Comparison of ENCODE assay signal across 7 cellular contexts in genomic region chr9:34049630-34050384, GRCh38. TPM values are rescaled to one million over a fixed set of nuclear protein-coding genes. Genes with fewer than 3 reads are reported as not detected.
DNase-seq lines count a peak whose midpoint lies in the region; ATAC-seq and TF ChIP-seq lines count a peak whose summit lies in the region.

No MANE protein-coding gene starts in this region.

- H3K4me3 Mint-ChIP-seq in HFFc6 = peak overlapping the region; percentile 96

- H2AFZ ChIP-seq in parathyroid adenoma = peak overlapping the region; percentile 96

- H3K9ac ChIP-seq in parathyroid adenoma = no peak overlapping the region

- H3K27ac ChIP-seq in SJCRH30 = peak overlapping the region; percentile 96
- H3K27ac ChIP-seq in parathyroid adenoma = peak overlapping the region; percentile 96

- H3K36me3 Mint-ChIP-seq in HFFc6 (ENCODE audit: low read depth) = peaks cover 9% of the 10 kb centered on the region; the same call in 1 of the 2 replicates

- H3K27me3 ChIP-seq in SJCRH30 = no peaks in the 10 kb centered on the region
- H3K27me3 ChIP-seq in parathyroid adenoma (ENCODE audit: control insufficient read depth, insufficient read depth, low read length) = no peaks in the 10 kb centered on the region

- no peak for TF ChIP-seq CTCF in HFFc6 (IDR thresholded peaks at IDR 0.05)
- no peak for TF ChIP-seq CTCF in epithelial cell of proximal tubule (conservative IDR thresholded peaks at IDR 0.05; ENCODE audit: low read depth, low read length)
- TF ChIP-seq CTCF in parathyroid adenoma (IDR thresholded peaks at IDR 0.05) = no peak
- TF ChIP-seq CTCF in GM10248 (IDR thresholded peaks at IDR 0.05; ENCODE audit: control extremely low read depth, extremely low read depth, low read depth, missing control alignments) = no peak

- CTCF ChIA-PET in GM10248 (lab: Yijun Ruan, JAX) = interaction anchor here (0.9 to 1.3 kb wide), 2 partner anchors 23 to 24 kb away, joined by 4 to 5 read pairs; no protein-coding TSS in a partner anchor

- ATAC-seq in HG02870 (IDR thresholded peaks at IDR 0.05; ENCODE audit: unreplicated experiment) = no peak
- no peak for ATAC-seq in GM19328 (IDR thresholded peaks at IDR 0.05; ENCODE audit: unreplicated experiment)

- peaks cover 33% of the 10 kb centered on the region for H3K4me1 Mint-ChIP-seq in HFFc6 (ENCODE audit: low read depth)

- no peaks in the 10 kb centered on the region for H3K36me3 ChIP-seq in SJCRH30
- H3K36me3 ChIP-seq in parathyroid adenoma (ENCODE audit: control insufficient read depth, insufficient read depth, low read length) = no peaks in the 10 kb centered on the region

- H3K27me3 Mint-ChIP-seq in HFFc6 (ENCODE audit: insufficient read depth) = peaks cover 4% of the 10 kb centered on the region; the same call in 1 of the 2 replicates

- H3K9me3 Mint-ChIP-seq in HFFc6 = no peaks in the 10 kb centered on the region

- H3K27ac Mint-ChIP-seq in HFFc6 = peak overlapping the region; percentile 99

- H3K79me2 ChIP-seq in parathyroid adenoma = peaks cover 3% of the 10 kb centered on the region

- peak overlapping the region; percentile 91 for H3K4me3 ChIP-seq in SJCRH30
- H3K4me3 ChIP-seq in epithelial cell of proximal tubule (ENCODE audit: low read depth, low read length) = peak overlapping the region; percentile 98
- peak overlapping the region; percentile 89 for H3K4me3 ChIP-seq in parathyroid adenoma (ENCODE audit: low read depth, low read length)

- H3K9me3 ChIP-seq in SJCRH30 (replicated peaks) (no peaks in the 10 kb centered on the region), parathyroid adenoma (ENCODE audit: control insufficient read depth, low read length) (no peaks in the 10 kb centered on the region)

- DNase-seq in HFFc6 (no peak), SJCRH30 (no peak), epithelial cell of proximal tubule (ENCODE audit: low read depth) (no peak), GM10248 (ENCODE audit: extremely low spot score) (no peak)

- POLR2A ChIA-PET in GM10248 (lab: Yijun Ruan, JAX) = interaction anchor here (0.7 to 1.8 kb wide), 2 partner anchors 19 to 22 kb away, joined by 3 to 7 read pairs; no protein-coding TSS in a partner anchor

- peaks cover 4% of the 10 kb centered on the region; the same call in 1 of the 2 replicates for H3K4me1 ChIP-seq in SJCRH30
- H3K4me1 ChIP-seq in parathyroid adenoma = no peaks in the 10 kb centered on the region

- H3K4me2 ChIP-seq in parathyroid adenoma (ENCODE audit: low read length) = peak overlapping the region; percentile 98

RNA-seq across cellular contexts. Expression of gene UBAP2, which starts 1.1 kb away (rescaled TPM):
- 10 to 100 TPM; 28.7 to 34.9 (median 32.8) TPM for total RNA-seq in HFFc6 (2021; fragmentation: NEBNext Ultra II Directional; extraction: Animal tissue kit (Norgen Biotek cat#: 25700))
- total RNA-seq in SJCRH30 (2014; rRNA removed; shearing (Covaris generic)) = 17.0 and 17.1 TPM in 2 replicates
- 19.1 and 28.9 TPM in 2 replicates for total RNA-seq in epithelial cell of proximal tubule
